ENCODE assay signal across 22 cellular contexts in the genomic region with DNA sequence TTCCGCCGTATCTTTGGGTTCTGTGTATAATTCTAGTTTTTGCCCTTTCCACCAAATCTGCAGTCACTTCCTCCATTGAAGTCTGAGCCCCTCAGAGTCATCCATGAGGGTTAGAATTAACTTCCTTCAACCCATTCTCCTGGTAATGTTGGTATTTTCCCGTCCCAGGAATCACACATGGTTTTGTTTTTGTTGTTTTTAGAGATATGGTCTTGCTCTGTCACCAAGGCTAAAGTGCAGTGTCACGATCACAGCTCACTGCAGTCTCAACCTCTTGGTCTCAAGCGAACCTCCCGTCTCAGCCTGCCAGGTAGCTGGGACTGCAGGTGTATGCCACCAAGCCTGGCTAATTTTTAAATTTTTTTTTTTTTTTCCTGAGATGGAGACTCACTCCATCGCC.
"Had no signal": no experiment of that assay in that cellular context is flagged by ENCODE, and none has a peak within 500 bp of the region (broad histone marks: within the 10 kb centered on the region; RNA-seq: fewer than 3 reads in every experiment).

No MANE protein-coding gene starts in this region.

- H3K27me3 ChIP-seq: body of pancreas, cardiac muscle cell, heart right ventricle, neutrophil, ovary, tibial artery had no signal

- H3K27me3 Mint-ChIP-seq: activated CD4-positive, alpha-beta T cell treated with anti-CD3 and anti-CD28 coated beads, Interleukin-2, amount 10 ng/mL, durations not matched to agents 7 days and 5 days; dendritic cell treated with granulocyte-macrophage colony-stimulating factor and Interleukin-4, amounts not matched to agents 40 ng/mL and 50 ng/mL, for 4 days; memory B cell; stimulated activated naive CD8-positive, alpha-beta T cell treated with anti-CD3 and anti-CD28 coated beads, Interleukin-15, amount 100 ng/mL, for 72 hours had no signal

- H3K9me3 ChIP-seq: body of pancreas, neutrophil, prostate gland had no signal

- H3K27ac ChIP-seq: body of pancreas, cardiac muscle cell, heart right ventricle, neutrophil, ovary, prostate gland, tibial artery, WERI-Rb-1 had no signal

- H3K4me3 ChIP-seq: body of pancreas, cardiac muscle cell, heart right ventricle, ovary, prostate gland, tibial artery had no signal

- H3K4me3 Mint-ChIP-seq: activated CD4-positive, alpha-beta T cell treated with anti-CD3 and anti-CD28 coated beads, Interleukin-2, amount 10 ng/mL, durations not matched to agents 7 days and 5 days; dendritic cell treated with granulocyte-macrophage colony-stimulating factor and Interleukin-4, amounts not matched to agents 40 ng/mL and 50 ng/mL, for 4 days; memory B cell; nephron; stimulated activated naive CD8-positive, alpha-beta T cell treated with anti-CD3 and anti-CD28 coated beads, Interleukin-15, amount 100 ng/mL, for 72 hours; T-helper 2 cell treated with Interferon-gamma antibody and Interleukin-4, amounts not matched to agents 5 μg/mL and 100 μg/mL, for 36 hours had no signal

- DNase-seq: activated CD4-positive, alpha-beta T cell treated with anti-CD3 and anti-CD28 coated beads, Interleukin-2, amount 10 ng/mL, durations not matched to agents 7 days and 5 days; activated CD4-positive, CD25-positive, alpha-beta regulatory T cell treated with anti-CD3 and anti-CD28 coated beads, Interleukin-2, amount 50 U/mL, for 72 hours; activated naive CD4-positive, alpha-beta T cell treated with Interleukin-2 at 50 U/mL for 16 hours; activated T-cell treated with anti-CD3 and anti-CD28 coated beads, Interleukin-2, amount 50 U/mL, for 1 hour; anterior cingulate cortex; body of pancreas; effector CD4-positive, alpha-beta T cell; heart right ventricle; left colon; ovary; stimulated activated CD4-positive, alpha-beta T cell treated with anti-CD3 and anti-CD28 coated beads, Interleukin-12 subunit alpha, Interleukin-12 subunit beta, amount 100 ng/mL, for 4 hours; stimulated activated CD4-positive, alpha-beta T cell treated with anti-CD3 and anti-CD28 coated beads, Interleukin-4, amount 100 ng/mL, for 4 hours; stimulated activated naive CD8-positive, alpha-beta T cell treated with anti-CD3 and anti-CD28 coated beads, Interleukin-15, amount 100 ng/mL, for 72 hours; tibial artery; WERI-Rb-1 had no signal

- H3K4me1 Mint-ChIP-seq: nephron had no signal

- H3K9me3 Mint-ChIP-seq: memory B cell had no signal

- H3K4me1 ChIP-seq: body of pancreas, prostate gland, tibial artery had no signal

- ATAC-seq: body of pancreas; heart right ventricle; left colon; stimulated activated naive CD8-positive, alpha-beta T cell treated with anti-CD3 and anti-CD28 coated beads, Interleukin-15, amount 100 ng/mL, for 72 hours had no signal

- H3K27ac Mint-ChIP-seq: activated CD4-positive, alpha-beta T cell treated with anti-CD3 and anti-CD28 coated beads, Interleukin-2, amount 10 ng/mL, durations not matched to agents 7 days and 5 days; memory B cell; nephron; T-helper 2 cell treated with Interferon-gamma antibody and Interleukin-4, amounts not matched to agents 5 μg/mL and 100 μg/mL, for 36 hours had no signal
